9 cellular contexts compared by ENCODE assay signal in the genomic region with DNA sequence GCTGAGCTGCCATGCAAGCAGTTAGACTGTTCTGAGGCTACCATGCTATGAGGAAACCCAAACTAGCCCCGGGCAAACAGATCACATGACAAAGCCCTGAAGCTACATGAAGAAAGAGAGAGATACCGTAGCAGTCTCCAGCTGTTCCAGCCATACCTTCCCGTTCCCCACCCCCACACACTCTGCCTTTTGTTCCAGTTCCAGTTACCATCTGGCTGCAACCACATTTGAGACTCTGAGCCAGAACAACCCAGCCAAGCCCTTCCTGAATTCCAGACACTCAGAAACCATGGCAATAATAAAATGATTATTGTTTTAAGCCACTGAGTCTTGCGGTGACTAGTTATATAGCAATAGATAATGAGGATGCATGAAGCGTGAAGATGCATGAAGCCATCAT. TPM values are rescaled to one million over a fixed set of nuclear protein-coding genes. Genes with fewer than 3 reads are reported as not detected.
DNase-seq lines count a peak whose midpoint lies in the region; ATAC-seq and TF ChIP-seq lines count a peak whose summit lies in the region.
"Had no signal": no experiment of that assay in that cellular context is flagged by ENCODE, and none has a peak within 500 bp of the region (broad histone marks: within the 10 kb centered on the region; RNA-seq: fewer than 3 reads in every experiment).

No MANE protein-coding gene starts in this region.

- H3K36me3 ChIP-seq in ascending aorta (no peaks in the 10 kb centered on the region), aorta (ENCODE audit: control insufficient read depth in 1 of 2, insufficient read depth in 2 of 2, low read length in 1 of 2) (no peaks in the 10 kb centered on the region), prostate gland (no peaks in the 10 kb centered on the region)

- H3K27ac Mint-ChIP-seq in activated T-cell treated with anti-CD3 and anti-CD28 coated beads, Interleukin-2, amount 50 U/mL, for 24 hours = no peak overlapping the region

- H3K27me3 Mint-ChIP-seq in activated T-cell treated with anti-CD3 and anti-CD28 coated beads, Interleukin-2, amount 50 U/mL, for 24 hours = peaks cover 25% of the 10 kb centered on the region

- TF ChIP-seq CTCF in ascending aorta (IDR thresholded peaks at IDR 0.05) (no peak), prostate gland (IDR thresholded peaks at IDR 0.05) (no peak)

- peaks cover 2% of the 10 kb centered on the region for H3K9me3 Mint-ChIP-seq in activated T-cell treated with anti-CD3 and anti-CD28 coated beads, Interleukin-2, amount 50 U/mL, for 24 hours

- DNase-seq in Right ventricle myocardium inferior (ENCODE audit: missing footprints) (no peak), cardiac septum (ENCODE audit: low spot score) (no peak), ascending aorta (ENCODE audit: low spot score in 2 of 2) (no peak), iPS-NIHi7 (ENCODE audit: extremely low spot score) (peak; percentile 23), aorta (peak in 1 of 2 donors; percentile 70), prostate gland (ENCODE audit: low spot score) (no peak), medulla oblongata (ENCODE audit: extremely low spot score) (no peak)
- no peak for DNase-seq in activated T-cell treated with anti-CD3 and anti-CD28 coated beads, Interleukin-2, amount 50 U/mL, for 24 hours
- DNase-seq: DND-41 had no signal

- H3K27ac ChIP-seq in ascending aorta (peak overlapping the region; percentile 57), aorta (ENCODE audit: low read depth in 1 of 2, low read length in 2 of 2) (no peak overlapping the region), prostate gland (no peak overlapping the region)

- intact Hi-C loops in Right ventricle myocardium inferior (cut with DNase I) = loop anchor here (2.0 to 5.0 kb wide), 2 partner anchors 46 to 94 kb away; no protein-coding TSS in a partner anchor
- intact Hi-C loops in cardiac septum (cut with DNase I) = loop anchor here (5.0 kb wide), 2 partner anchors 46 to 216 kb away; no protein-coding TSS in a partner anchor
- intact Hi-C loops in ascending aorta (cut with DNase I) = loop anchor here (5.0 kb wide), 1 partner anchor 101 kb away; no protein-coding TSS in a partner anchor
- intact Hi-C loops in aorta (cut with DNase I) = loop anchor here in 1 of 2 donors (10.0 kb wide), 1 partner anchor 92 kb away; no protein-coding TSS in a partner anchor
- intact Hi-C loops in prostate gland (cut with DNase I) = loop anchor here (10.0 kb wide), 1 partner anchor 92 kb away; no protein-coding TSS in a partner anchor

- peaks cover 2% of the 10 kb centered on the region for H3K4me1 Mint-ChIP-seq in activated T-cell treated with anti-CD3 and anti-CD28 coated beads, Interleukin-2, amount 50 U/mL, for 24 hours (ENCODE audit: low read depth)

- H3K4me3 ChIP-seq in ascending aorta (no peak overlapping the region), aorta (ENCODE audit: low read length in 2 of 2) (no peak overlapping the region), prostate gland (no peak overlapping the region)

- 6 to 9% methylated on average over 5 of the region's 5 CpGs for WGBS in aorta, 2 donors
- 30% methylated on average over 5 of the region's 5 CpGs for WGBS in prostate gland

- H3K4me3 Mint-ChIP-seq in activated T-cell treated with anti-CD3 and anti-CD28 coated beads, Interleukin-2, amount 50 U/mL, for 24 hours = no peak overlapping the region

- H3K36me3 Mint-ChIP-seq in activated T-cell treated with anti-CD3 and anti-CD28 coated beads, Interleukin-2, amount 50 U/mL, for 24 hours (ENCODE audit: low read depth) = no peaks in the 10 kb centered on the region

- TF ChIP-seq POLR2A in prostate gland (IDR thresholded peaks at IDR 0.05) = no peak

- H3K27me3 ChIP-seq in ascending aorta (no peaks in the 10 kb centered on the region), aorta (ENCODE audit: control insufficient read depth in 1 of 2, insufficient read depth in 2 of 2, low read length in 1 of 2) (no peaks in the 10 kb centered on the region), prostate gland (replicated peaks; ENCODE audit: insufficient read depth) (no peaks in the 10 kb centered on the region)

- H3K9me3 ChIP-seq in ascending aorta (peaks cover 0 to 4% of the 10 kb centered on the region in 2 donors), aorta (ENCODE audit: control insufficient read depth, low read length) (no peaks in the 10 kb centered on the region), prostate gland (no peaks in the 10 kb centered on the region)

- H3K4me1 ChIP-seq in ascending aorta (peaks cover 4 to 20% of the 10 kb centered on the region in 2 donors), aorta (ENCODE audit: control insufficient read depth in 1 of 2, insufficient read depth in 2 of 2, low read length in 2 of 2) (peaks cover 0 to 3% of the 10 kb centered on the region in 2 donors), prostate gland (replicated peaks) (no peaks in the 10 kb centered on the region)

- ATAC-seq in Right ventricle myocardium inferior (peak; percentile 57), aorta (ENCODE audit: low FRiP score) (peak; percentile 59)

RNA-seq across cellular contexts. Expression of a gene that starts 28.3 kb away (rescaled TPM):
- total RNA-seq in Right ventricle myocardium inferior (54.5 TPM), cardiac septum (63.9 TPM), ascending aorta (45.7 TPM), aorta (100 to 1,000 TPM in 1 of 2 donors, 10 to 100 TPM in 1; 67.0 to 128 TPM), prostate gland (10 to 100 TPM; 50.4 to 77.9 TPM)
- polyA plus RNA-seq in aorta = 10 to 100 TPM; 17.0 to 24.7 TPM

Comparison
In these comparisons a context has a peak if more than half of its experiments do, and no peak if none do; other contexts are left out.
1. H3K27ac ChIP-seq: peak in ascending aorta (2 of 2); none in aorta (0 of 2) and prostate gland (0 of 2).